In genomic region chr1:24411963-24412362, GRCh38 we compare ENCODE assay signal across 16 cellular contexts. TPM values are rescaled to one million over a fixed set of nuclear protein-coding genes. Genes with fewer than 3 reads are reported as not detected.
DNase-seq lines count a peak whose midpoint lies in the region; ATAC-seq and TF ChIP-seq lines count a peak whose summit lies in the region.
"Had no signal": no experiment of that assay in that cellular context is flagged by ENCODE, and none has a peak within 500 bp of the region (broad histone marks: within the 10 kb centered on the region; RNA-seq: fewer than 3 reads in every experiment).

No MANE protein-coding gene starts in this region.

- peaks cover 0 to 6% of the 10 kb centered on the region in 2 experiments for H3K36me3 ChIP-seq in SK-N-SH (replicated peaks in 1 of 2; ENCODE audit: control insufficient read depth in 1 of 2, insufficient read depth in 2 of 2, low read length in 1 of 2)
- H3K36me3 ChIP-seq: neural progenitor cell, tibial artery had no signal

- no peak overlapping the region for H2AFZ ChIP-seq in SK-N-SH (ENCODE audit: low read depth)
- H2AFZ ChIP-seq: neural progenitor cell had no signal

- H3K4me1 ChIP-seq in SK-N-SH (ENCODE audit: control insufficient read depth in 1 of 2, insufficient read depth in 2 of 2, low read depth in 1 of 2, low read length in 1 of 2) = peaks cover 15 to 18% of the 10 kb centered on the region in 2 experiments

- peaks cover 9% of the 10 kb centered on the region; the same call in 1 of the 2 replicates for H3K9me3 ChIP-seq in SK-N-SH
- H3K9me3 ChIP-seq: body of pancreas had no signal

- peak overlapping the region in 1 of 2 experiments; percentile 54; a peak in 2 of 4 replicates for H3K27ac ChIP-seq in SK-N-SH (ENCODE audit: low read depth in 2 of 2, low read length in 1 of 2)
- H3K27ac ChIP-seq: body of pancreas, neural progenitor cell, tibial artery had no signal

- no peaks in the 10 kb centered on the region for H3K27me3 ChIP-seq in SK-N-SH (ENCODE audit: insufficient read depth)
- H3K27me3 ChIP-seq: body of pancreas, neural progenitor cell had no signal

- 0 out of 2 replicates have a peak overlapping the region, but pooled peaks have one; percentile 93 for H3K4me2 ChIP-seq in SK-N-SH

- POLR2A ChIA-PET in SK-N-SH (lab: Yijun Ruan, JAX) = no interaction called here
- POLR2A ChIA-PET in naive thymus-derived CD8-positive, alpha-beta T cell (lab: Charles Lee) = interaction anchor here (0.7 to 1.4 kb wide), 2 partner anchors 69 to 1847 kb away, joined by 3 to 4 read pairs; no protein-coding TSS in a partner anchor

- H3F3A ChIP-seq in SK-N-SH (replicated peaks; ENCODE audit: insufficient read depth) = peaks cover 25% of the 10 kb centered on the region

- H3K27ac Mint-ChIP-seq in activated T-helper 1 cell treated with anti-CD3 and anti-CD28 coated beads, Interleukin-12 subunit alpha, Interleukin-12 subunit beta, Interleukin-2, Interleukin-4 antibody, amounts not matched to agents 30 ng/mL and 10 ng/mL and 1 ng/mL, durations not matched to agents 14 hours and 24 hours and 36 hours = no peak overlapping the region
- peak overlapping the region in 3 of 10 donors; percentile 19 to 44 (median 41) for H3K27ac Mint-ChIP-seq in naive thymus-derived CD8-positive, alpha-beta T cell
- H3K27ac Mint-ChIP-seq: neural progenitor cell had no signal

- no peak for TF ChIP-seq CTCF in SK-N-SH (IDR thresholded peaks at IDR 0.05)

- no peak overlapping the region for H3K4me3 ChIP-seq in SK-N-SH (ENCODE audit: low read depth in 2 of 2, low read length in 1 of 2)
- H3K4me3 ChIP-seq: body of pancreas, tibial artery had no signal

- peak overlapping the region; percentile 2 for H3K4me3 Mint-ChIP-seq in activated T-helper 1 cell treated with anti-CD3 and anti-CD28 coated beads, Interleukin-12 subunit alpha, Interleukin-12 subunit beta, Interleukin-2, Interleukin-4 antibody, amounts not matched to agents 30 ng/mL and 10 ng/mL and 1 ng/mL, durations not matched to agents 14 hours and 24 hours and 36 hours
- H3K4me3 Mint-ChIP-seq in naive thymus-derived CD8-positive, alpha-beta T cell = peak overlapping the region in 6 of 10 donors; percentile 14 to 52 (median 36)

- peaks cover 28% of the 10 kb centered on the region for H3K4me1 Mint-ChIP-seq in activated T-helper 1 cell treated with anti-CD3 and anti-CD28 coated beads, Interleukin-12 subunit alpha, Interleukin-12 subunit beta, Interleukin-2, Interleukin-4 antibody, amounts not matched to agents 30 ng/mL and 10 ng/mL and 1 ng/mL, durations not matched to agents 14 hours and 24 hours and 36 hours (ENCODE audit: low read depth)
- peaks cover 23 to 55% (median 41%) of the 10 kb centered on the region in 4 donors for H3K4me1 Mint-ChIP-seq in naive thymus-derived CD8-positive, alpha-beta T cell

- ATAC-seq in SK-N-SH treated with all-trans-retinoic acid at 6 μM for 48 hours (no peak), GM18502 (IDR thresholded peaks at IDR 0.05; ENCODE audit: poor library complexity, unreplicated experiment) (no peak), GM21737 (IDR thresholded peaks at IDR 0.05; ENCODE audit: unreplicated experiment) (no peak)
- no peak for ATAC-seq in naive thymus-derived CD8-positive, alpha-beta T cell
- ATAC-seq: body of pancreas had no signal

- TF ChIP-seq RAD21 in SK-N-SH (IDR thresholded peaks at IDR 0.05; ENCODE audit: low read length) = no peak

- TF ChIP-seq EP300 in SK-N-SH (IDR thresholded peaks at IDR 0.05; ENCODE audit: borderline replicate concordance in 1 of 2, low read depth in 1 of 2, low read length in 1 of 2) = no peak

- DNase-seq in SK-N-SH (no peak), HT1080 (ENCODE audit: low read depth) (peak; percentile 79), NCI-H774 (lab: John Stamatoyannopoulos, UW) (no peak)
- no peak for DNase-seq in activated T-helper 1 cell treated with anti-CD3 and anti-CD28 coated beads, Interleukin-12 subunit alpha, Interleukin-12 subunit beta, Interleukin-2, Interleukin-4 antibody, amounts not matched to agents 30 ng/mL and 10 ng/mL and 1 ng/mL, durations not matched to agents 14 hours and 24 hours and 36 hours (ENCODE audit: low spot score)
- no peak for DNase-seq in naive thymus-derived CD8-positive, alpha-beta T cell
- DNase-seq: activated T-cell treated with anti-CD3 and anti-CD28 coated beads for 4 hours, body of pancreas, head of caudate nucleus, MM.1S, NCI-H2171 treated with DMSO at 0.1 percent for 48 hours, T-helper 9 cell, tibial artery had no signal

- peaks cover under 1% of the 10 kb centered on the region for H3K36me3 Mint-ChIP-seq in activated T-helper 1 cell treated with anti-CD3 and anti-CD28 coated beads, Interleukin-12 subunit alpha, Interleukin-12 subunit beta, Interleukin-2, Interleukin-4 antibody, amounts not matched to agents 30 ng/mL and 10 ng/mL and 1 ng/mL, durations not matched to agents 14 hours and 24 hours and 36 hours (ENCODE audit: low read depth)
- H3K36me3 Mint-ChIP-seq in naive thymus-derived CD8-positive, alpha-beta T cell = peaks cover 0 to 8% (median 0%) of the 10 kb centered on the region in 3 donors
- H3K36me3 Mint-ChIP-seq: neural progenitor cell had no signal

- no peak overlapping the region for H3K9ac ChIP-seq in SK-N-SH
- H3K9ac ChIP-seq: neural progenitor cell had no signal

- H3K27me3 Mint-ChIP-seq in activated T-helper 1 cell treated with anti-CD3 and anti-CD28 coated beads, Interleukin-12 subunit alpha, Interleukin-12 subunit beta, Interleukin-2, Interleukin-4 antibody, amounts not matched to agents 30 ng/mL and 10 ng/mL and 1 ng/mL, durations not matched to agents 14 hours and 24 hours and 36 hours (ENCODE audit: insufficient read depth) = peaks cover 1% of the 10 kb centered on the region
- H3K27me3 Mint-ChIP-seq in naive thymus-derived CD8-positive, alpha-beta T cell = no peaks in the 10 kb centered on the region

- no peaks in the 10 kb centered on the region for H4K20me1 ChIP-seq in SK-N-SH (ENCODE audit: insufficient read depth)

- H3K79me2 ChIP-seq in SK-N-SH (ENCODE audit: insufficient read depth) = peaks cover 47% of the 10 kb centered on the region

- CTCF ChIA-PET in SK-N-SH (lab: Yijun Ruan, JAX) = interaction anchor here (0.9 to 5.6 kb wide), 3 partner anchors 20 to 213 kb away, joined by 5 to 39 read pairs (median 10); no protein-coding TSS in a partner anchor

- 76% methylated on average over 6 of the region's 6 CpGs for WGBS in SK-N-SH (ENCODE audit: low lambda C conversion rate)

- H3K9me3 Mint-ChIP-seq in activated T-helper 1 cell treated with anti-CD3 and anti-CD28 coated beads, Interleukin-12 subunit alpha, Interleukin-12 subunit beta, Interleukin-2, Interleukin-4 antibody, amounts not matched to agents 30 ng/mL and 10 ng/mL and 1 ng/mL, durations not matched to agents 14 hours and 24 hours and 36 hours = peaks cover 8% of the 10 kb centered on the region
- peaks cover 0 to 6% (median 0%) of the 10 kb centered on the region in 9 donors for H3K9me3 Mint-ChIP-seq in naive thymus-derived CD8-positive, alpha-beta T cell

- no peaks in the 10 kb centered on the region for H3K9me2 ChIP-seq in SK-N-SH

- intact Hi-C loops in activated T-helper 1 cell treated with anti-CD3 and anti-CD28 coated beads, Interleukin-12 subunit alpha, Interleukin-12 subunit beta, Interleukin-2, Interleukin-4 antibody, amounts not matched to agents 30 ng/mL and 10 ng/mL and 1 ng/mL, durations not matched to agents 14 hours and 24 hours and 36 hours (cut with micrococcal nuclease) = loop anchor here (10.0 kb wide), 2 partner anchors 333 to 437 kb away; partner anchors contain the start of gene CLIC4

TF ChIP-seq in SK-N-SH treated with all-trans-retinoic acid at 6 μM for 48 hours, 23 proteins besides CTCF, POLR2A, EP300 and RAD21 (continues in another document):
- TF ChIP-seq ESRRG (CRISPR knock-in tag; IDR thresholded peaks at IDR 0.05) = no peak

RNA-seq across cellular contexts. Expression of gene STPG1, which starts 1.6 kb away (rescaled TPM):
- 8.6 and 8.7 TPM in 2 replicates for polyA plus RNA-seq in SK-N-SH (2012; rRNA removed)
- 6.7 and 8.0 TPM in 2 replicates for polyA plus RNA-seq in SK-N-SH (2012; cell fraction: cytosol; rRNA removed)
- polyA plus RNA-seq in SK-N-SH (2012; cell fraction: nucleus; rRNA removed) = 8.3 and 8.9 TPM in 2 replicates
- total RNA-seq in HT1080 (2014; rRNA removed; shearing (Covaris generic)) = 8.6 and 9.0 TPM in 2 replicates
- 13.3 and 15.1 TPM in 2 replicates for polyA plus RNA-seq in HT1080 (2015; cell fraction: cytosol; rRNA removed)
- polyA plus RNA-seq in HT1080 (2015; cell fraction: nucleus; rRNA removed) = 9.7 and 12.2 TPM in 2 replicates
- total RNA-seq in activated T-helper 1 cell treated with anti-CD3 and anti-CD28 coated beads, Interleukin-12 subunit alpha, Interleukin-12 subunit beta, Interleukin-2, Interleukin-4 antibody, amounts not matched to agents 30 ng/mL and 10 ng/mL and 1 ng/mL, durations not matched to agents 14 hours and 24 hours and 36 hours = 4.1 and 5.1 TPM in 2 replicates
- 1 to 10 TPM; 5.5 to 5.9 TPM for total RNA-seq in naive thymus-derived CD8-positive, alpha-beta T cell
- polyA plus RNA-seq in naive thymus-derived CD8-positive, alpha-beta T cell = 1 to 10 TPM; 4.1 to 6.8 (median 6.1) TPM

RNA-seq across cellular contexts. Expression of gene NIPAL3, which starts 3.6 kb away (rescaled TPM):
- polyA plus RNA-seq in SK-N-SH (2012; rRNA removed) = 20.3 and 28.6 TPM in 2 replicates
- 17.2 and 24.0 TPM in 2 replicates for polyA plus RNA-seq in SK-N-SH (2012; cell fraction: cytosol; rRNA removed)
- 17.4 and 17.9 TPM in 2 replicates for polyA plus RNA-seq in SK-N-SH (2012; cell fraction: nucleus; rRNA removed)
- total RNA-seq in HT1080 (2014; rRNA removed; shearing (Covaris generic)) = 27.8 and 28.7 TPM in 2 replicates
- 35.2 and 39.5 TPM in 2 replicates for polyA plus RNA-seq in HT1080 (2015; cell fraction: cytosol; rRNA removed)
- polyA plus RNA-seq in HT1080 (2015; cell fraction: nucleus; rRNA removed) = 21.2 and 24.2 TPM in 2 replicates
- total RNA-seq in activated T-helper 1 cell treated with anti-CD3 and anti-CD28 coated beads, Interleukin-12 subunit alpha, Interleukin-12 subunit beta, Interleukin-2, Interleukin-4 antibody, amounts not matched to agents 30 ng/mL and 10 ng/mL and 1 ng/mL, durations not matched to agents 14 hours and 24 hours and 36 hours = 22.7 and 23.5 TPM in 2 replicates
- total RNA-seq in naive thymus-derived CD8-positive, alpha-beta T cell = 10 to 100 TPM; 58.3 to 59.3 TPM
- polyA plus RNA-seq in naive thymus-derived CD8-positive, alpha-beta T cell = 10 to 100 TPM; 57.5 to 90.4 (median 89.5) TPM
